18 cellular contexts compared by ENCODE assay signal in genomic region chr6:32271427-32271826, GRCh38. TPM values are rescaled to one million over a fixed set of nuclear protein-coding genes. Genes with fewer than 3 reads are reported as not detected.
DNase-seq lines count a peak whose midpoint lies in the region; ATAC-seq, FAIRE-seq and TF ChIP-seq lines count a peak whose summit lies in the region.
"Had no signal": no experiment of that assay in that cellular context is flagged by ENCODE, and none has a peak within 500 bp of the region (broad histone marks: within the 10 kb centered on the region; RNA-seq: fewer than 3 reads in every experiment).

No MANE protein-coding gene starts in this region.

- H3K4me3 ChIP-seq in CD4-positive, CD25-positive, alpha-beta regulatory T cell (ENCODE audit: low read depth, low read length), result peak overlapping the region; percentile 13
- H3K4me3 ChIP-seq in gastrocnemius medialis, result no peak overlapping the region
- H3K4me3 ChIP-seq: esophagus muscularis mucosa, heart left ventricle, smooth muscle cell had no signal

- in situ Hi-C loops in gastrocnemius medialis (cut with MboI; ENCODE audit: low sequenced_read_pairs in 4 of 4), result no loop called here

- H3K4me1 ChIP-seq in CD4-positive, CD25-positive, alpha-beta regulatory T cell (ENCODE audit: control insufficient read depth, insufficient read depth, low read length, poor library complexity, severe bottlenecking), result peaks cover 7% of the 10 kb centered on the region
- no peaks in the 10 kb centered on the region for H3K4me1 ChIP-seq in gastrocnemius medialis
- H3K4me1 ChIP-seq: esophagus muscularis mucosa had no signal

- H3K27me3 Mint-ChIP-seq in CD4-positive, CD25-positive, alpha-beta regulatory T cell, result peaks cover 40% of the 10 kb centered on the region
- peaks cover 0 to 8% (median 6%) of the 10 kb centered on the region in 3 donors for H3K27me3 Mint-ChIP-seq in immature natural killer cell (ENCODE audit: low read depth in 3 of 3)

- peaks cover 7% of the 10 kb centered on the region for H3K27me3 ChIP-seq in CD4-positive, CD25-positive, alpha-beta regulatory T cell (ENCODE audit: control insufficient read depth, insufficient read depth, low read length)
- no peaks in the 10 kb centered on the region for H3K27me3 ChIP-seq in gastrocnemius medialis

- TF ChIP-seq POLR2A in GM12892 (IDR thresholded peaks at IDR 0.05; ENCODE audit: low read depth, low read length) (no peak), gastrocnemius medialis (IDR thresholded peaks at IDR 0.05) (no peak)

- ATAC-seq in CD4-positive, CD25-positive, alpha-beta regulatory T cell (ENCODE audit: low read depth in 2 of 2), result no peak
- ATAC-seq in gastrocnemius medialis (no peak), GM18861 (IDR thresholded peaks at IDR 0.05; ENCODE audit: unreplicated experiment) (no peak)
- ATAC-seq: heart left ventricle had no signal

- H3K4me1 Mint-ChIP-seq in CD4-positive, CD25-positive, alpha-beta regulatory T cell, result peaks cover 8 to 12% (median 11%) of the 10 kb centered on the region in 4 donors
- peaks cover 13 to 15% of the 10 kb centered on the region in 2 donors for H3K4me1 Mint-ChIP-seq in immature natural killer cell

- peak; percentile 83 for FAIRE-seq in GM12892 (lab: Jason Lieb, UNC)
- FAIRE-seq: kidney had no signal

- H3K36me3 Mint-ChIP-seq in CD4-positive, CD25-positive, alpha-beta regulatory T cell, result no peaks in the 10 kb centered on the region
- no peaks in the 10 kb centered on the region for H3K36me3 Mint-ChIP-seq in immature natural killer cell

- peak overlapping the region in 3 of 4 donors; percentile 1 to 79 (median 3) for H3K4me3 Mint-ChIP-seq in CD4-positive, CD25-positive, alpha-beta regulatory T cell
- peak overlapping the region in 4 of 5 donors; percentile 17 to 36 (median 33) for H3K4me3 Mint-ChIP-seq in immature natural killer cell
- H3K4me3 Mint-ChIP-seq: HFFc6 had no signal

- peak in 2 of 3 donors; percentile 9 to 79 for DNase-seq in CD4-positive, CD25-positive, alpha-beta regulatory T cell
- DNase-seq in GM12892 (ENCODE audit: insufficient read length), result no peak
- peak; percentile 77 for DNase-seq in RPMI8226
- DNase-seq in immature natural killer cell, result peak in 2 of 3 donors; percentile 2 to 7
- no peak for DNase-seq in kidney tubule cell (ENCODE audit: low spot score)
- DNase-seq in stimulated activated naive CD4-positive, alpha-beta T cell treated with Interleukin-2 at 50 U/mL for 16 hours (lab: John Stamatoyannopoulos, UW), result no peak
- DNase-seq in gastrocnemius medialis, result no peak
- DNase-seq: activated CD4-positive, alpha-beta T cell treated with anti-CD3 and anti-CD28 coated beads for 1 hour; dermis blood vessel endothelial cell; heart left ventricle; HFFc6; kidney; NCI-H1694 treated with DMSO at 0.1 percent for 48 hours; NCI-H524 had no signal

- intact Hi-C loops in gastrocnemius medialis (cut with DNase I; ENCODE audit: low total_unique reads), result no loop called here

- TF ChIP-seq CTCF in gastrocnemius medialis (IDR thresholded peaks at IDR 0.05 in 4 of 5, conservative IDR thresholded peaks at IDR 0.05 in 1 of 5), result no peak

- peaks cover 0 to 8% (median 3%) of the 10 kb centered on the region in 7 donors for H3K9me3 Mint-ChIP-seq in CD4-positive, CD25-positive, alpha-beta regulatory T cell
- no peaks in the 10 kb centered on the region for H3K9me3 Mint-ChIP-seq in immature natural killer cell
- H3K9me3 Mint-ChIP-seq: activated T-helper 2 cell treated with anti-CD3 and anti-CD28 coated beads, Interferon-gamma antibody, Interleukin-2, Interleukin-4, amounts not matched to agents 10 μg/mL and 5 μg/mL and 100 μg/mL, durations not matched to agents 14 hours and 24 hours and 36 hours; HFFc6 had no signal

- H3K9me3 ChIP-seq in CD4-positive, CD25-positive, alpha-beta regulatory T cell (ENCODE audit: control insufficient read depth in 2 of 2, low read length in 2 of 2), result no peaks in the 10 kb centered on the region
- H3K9me3 ChIP-seq in gastrocnemius medialis, result no peaks in the 10 kb centered on the region
- H3K9me3 ChIP-seq: esophagus muscularis mucosa had no signal

- peak overlapping the region in 2 of 3 donors; percentile 7 to 11 for H3K27ac Mint-ChIP-seq in CD4-positive, CD25-positive, alpha-beta regulatory T cell
- peak overlapping the region in 5 of 6 donors; percentile 24 to 85 (median 58) for H3K27ac Mint-ChIP-seq in immature natural killer cell
- H3K27ac Mint-ChIP-seq: activated T-helper 2 cell treated with anti-CD3 and anti-CD28 coated beads, Interferon-gamma antibody, Interleukin-2, Interleukin-4, amounts not matched to agents 10 μg/mL and 5 μg/mL and 100 μg/mL, durations not matched to agents 14 hours and 24 hours and 36 hours; HFFc6 had no signal

- H3K36me3 ChIP-seq in CD4-positive, CD25-positive, alpha-beta regulatory T cell (ENCODE audit: control insufficient read depth, insufficient read depth, low read length), result no peaks in the 10 kb centered on the region
- H3K36me3 ChIP-seq in gastrocnemius medialis, result no peaks in the 10 kb centered on the region
- H3K36me3 ChIP-seq: esophagus muscularis mucosa, heart left ventricle had no signal

- H3K27ac ChIP-seq in CD4-positive, CD25-positive, alpha-beta regulatory T cell (ENCODE audit: insufficient read depth, low read length, poor library complexity, severe bottlenecking), result no peak overlapping the region
- H3K27ac ChIP-seq in gastrocnemius medialis, result no peak overlapping the region
- H3K27ac ChIP-seq: esophagus muscularis mucosa had no signal

RNA-seq across cellular contexts. Expression of gene NOTCH4, which starts 47.6 kb away (rescaled TPM):
- 0.86 TPM for total RNA-seq in CD4-positive, CD25-positive, alpha-beta regulatory T cell
- polyA plus RNA-seq in CD4-positive, CD25-positive, alpha-beta regulatory T cell, result under 1 TPM in 3 of 4 donors, not detected in 1; 0.36 to 0.86 (median 0.40) TPM
- 2.1 TPM for polyA plus RNA-seq in GM12892 (2012; ENCODE audit: missing spikeins)
- 1 to 10 TPM in 2 of 3 donors, under 1 TPM in 1; 0.15 to 1.4 (median 1.2) TPM for polyA plus RNA-seq in immature natural killer cell
- 10 to 100 TPM in 3 of 4 donors, 1 to 10 TPM in 1; 6.8 to 21.1 (median 14.8) TPM for total RNA-seq in gastrocnemius medialis

Comparison
In these comparisons a context has a peak if more than half of its experiments do, and no peak if none do; other contexts are left out.
1. DNase-seq: peak in CD4-positive, CD25-positive, alpha-beta regulatory T cell (2 of 3), RPMI8226 (single experiment) and immature natural killer cell (2 of 3); none in GM12892 (single experiment), kidney tubule cell (single experiment), stimulated activated naive CD4-positive, alpha-beta T cell treated with Interleukin-2 at 50 U/mL for 16 hours (single experiment) and gastrocnemius medialis (0 of 2).